ENCODE assay signal across 25 cellular contexts in genomic region chr5:180433029-180433416, GRCh38.
"Had no signal": no experiment of that assay in that cellular context is flagged by ENCODE, and none has a peak within 500 bp of the region (broad histone marks: within the 10 kb centered on the region; RNA-seq: fewer than 3 reads in every experiment).

No MANE protein-coding gene starts in this region.

- H3K4me3 Mint-ChIP-seq: activated CD4-positive, alpha-beta T cell treated with anti-CD3 and anti-CD28 coated beads for 36 hours; activated naive CD4-positive, alpha-beta T cell treated with anti-CD3 and anti-CD28 coated beads for 36 hours; activated naive CD8-positive, alpha-beta T cell treated with anti-CD3 and anti-CD28 coated beads, Interleukin-2, amount 50 U/mL, for 24 hours; activated T-cell treated with anti-CD3 and anti-CD28 coated beads, Interleukin-2, amount 50 U/mL, for 4 hours; dendritic cell treated with granulocyte-macrophage colony-stimulating factor and Interleukin-4, amounts not matched to agents 40 ng/mL and 50 ng/mL, for 4 days; stimulated activated naive CD8-positive, alpha-beta T cell treated with anti-CD3 and anti-CD28 coated beads, Interleukin-15, Interleukin-2, amounts not matched to agents 100 ng/mL and 50 ng/mL, for 24 hours; T-helper 2 cell treated with Interferon-gamma antibody and Interleukin-4, amounts not matched to agents 5 μg/mL and 100 μg/mL, for 36 hours had no signal

- ATAC-seq: activated CD4-positive, alpha-beta T cell treated with anti-CD3 and anti-CD28 coated beads for 36 hours; activated naive CD8-positive, alpha-beta T cell treated with anti-CD3 and anti-CD28 coated beads, Interleukin-2, amount 50 U/mL, for 24 hours; left ventricle myocardium superior; right lobe of liver had no signal

- H3K4me1 ChIP-seq: esophagus squamous epithelium, right lobe of liver, thyroid gland, upper lobe of left lung, vagina had no signal

- H3K36me3 ChIP-seq: esophagus squamous epithelium, ovary, right lobe of liver, thyroid gland, upper lobe of left lung, vagina had no signal

- H3K27ac Mint-ChIP-seq: activated CD4-positive, alpha-beta T cell treated with anti-CD3 and anti-CD28 coated beads for 36 hours; activated naive CD4-positive, alpha-beta T cell treated with anti-CD3 and anti-CD28 coated beads for 36 hours; activated naive CD8-positive, alpha-beta T cell treated with anti-CD3 and anti-CD28 coated beads, Interleukin-2, amount 50 U/mL, for 24 hours; dendritic cell treated with granulocyte-macrophage colony-stimulating factor and Interleukin-4, amounts not matched to agents 40 ng/mL and 50 ng/mL, for 4 days; progenitor cell of endocrine pancreas; stimulated activated naive CD8-positive, alpha-beta T cell treated with anti-CD3 and anti-CD28 coated beads, Interleukin-15, Interleukin-2, amounts not matched to agents 100 ng/mL and 50 ng/mL, for 24 hours; T-helper 2 cell treated with Interferon-gamma antibody and Interleukin-4, amounts not matched to agents 5 μg/mL and 100 μg/mL, for 36 hours had no signal

- H3K27me3 ChIP-seq: ovary, right lobe of liver, thyroid gland, upper lobe of left lung, vagina had no signal

- H3K4me1 Mint-ChIP-seq: activated CD4-positive, alpha-beta T cell treated with anti-CD3 and anti-CD28 coated beads for 36 hours had no signal

- H3K27me3 Mint-ChIP-seq: activated CD4-positive, alpha-beta T cell treated with anti-CD3 and anti-CD28 coated beads for 36 hours; activated naive CD8-positive, alpha-beta T cell treated with anti-CD3 and anti-CD28 coated beads, Interleukin-2, amount 50 U/mL, for 24 hours; dendritic cell treated with granulocyte-macrophage colony-stimulating factor and Interleukin-4, amounts not matched to agents 40 ng/mL and 50 ng/mL, for 4 days; progenitor cell of endocrine pancreas; stimulated activated naive CD8-positive, alpha-beta T cell treated with anti-CD3 and anti-CD28 coated beads, Interleukin-15, Interleukin-2, amounts not matched to agents 100 ng/mL and 50 ng/mL, for 24 hours had no signal

- H3K9me3 ChIP-seq: esophagus squamous epithelium, right lobe of liver, thyroid gland, upper lobe of left lung, vagina had no signal

- H3K27ac ChIP-seq: esophagus squamous epithelium, ovary, right lobe of liver, thyroid gland, upper lobe of left lung, vagina had no signal

- H3K4me3 ChIP-seq: esophagus squamous epithelium, ovary, right lobe of liver, thyroid gland, upper lobe of left lung, vagina had no signal

- DNase-seq: activated CD4-positive, alpha-beta T cell treated with anti-CD3 and anti-CD28 coated beads for 36 hours; activated CD4-positive, CD25-positive, alpha-beta regulatory T cell; activated CD8-positive, alpha-beta memory T cell treated with anti-CD3 and anti-CD28 coated beads for 24 hours; activated CD8-positive, alpha-beta memory T cell treated with anti-CD3 and anti-CD28 coated beads, Interleukin-2, amount 50 U/mL, for 4 hours; activated effector memory CD4-positive, alpha-beta T cell treated with Interleukin-2 at 50 U/mL for 16 hours; activated naive CD4-positive, alpha-beta T cell treated with anti-CD3 and anti-CD28 coated beads for 36 hours; activated naive CD8-positive, alpha-beta T cell treated with anti-CD3 and anti-CD28 coated beads, Interleukin-2, amount 50 U/mL, for 24 hours; activated T-cell treated with anti-CD3 and anti-CD28 coated beads, Interleukin-2, amount 50 U/mL, for 4 hours; amygdala; caudate nucleus; esophagus squamous epithelium; foreskin melanocyte; left ventricle myocardium superior; ovary; right lobe of liver; stimulated activated CD4-positive, alpha-beta T cell treated with anti-CD3 and anti-CD28 coated beads, Interleukin-2, amount 100 ng/mL, for 48 hours; substantia nigra; T-helper 1 cell; thyroid gland had no signal

- H3K9me3 Mint-ChIP-seq: activated naive CD4-positive, alpha-beta T cell treated with anti-CD3 and anti-CD28 coated beads for 36 hours; activated naive CD8-positive, alpha-beta T cell treated with anti-CD3 and anti-CD28 coated beads, Interleukin-2, amount 50 U/mL, for 24 hours; activated T-cell treated with anti-CD3 and anti-CD28 coated beads, Interleukin-2, amount 50 U/mL, for 4 hours; dendritic cell treated with granulocyte-macrophage colony-stimulating factor and Interleukin-4, amounts not matched to agents 40 ng/mL and 50 ng/mL, for 4 days; stimulated activated naive CD8-positive, alpha-beta T cell treated with anti-CD3 and anti-CD28 coated beads, Interleukin-15, Interleukin-2, amounts not matched to agents 100 ng/mL and 50 ng/mL, for 24 hours; T-helper 2 cell treated with Interferon-gamma antibody and Interleukin-4, amounts not matched to agents 5 μg/mL and 100 μg/mL, for 36 hours had no signal
